ENCODE assay signal across 15 cellular contexts in the genomic region with DNA sequence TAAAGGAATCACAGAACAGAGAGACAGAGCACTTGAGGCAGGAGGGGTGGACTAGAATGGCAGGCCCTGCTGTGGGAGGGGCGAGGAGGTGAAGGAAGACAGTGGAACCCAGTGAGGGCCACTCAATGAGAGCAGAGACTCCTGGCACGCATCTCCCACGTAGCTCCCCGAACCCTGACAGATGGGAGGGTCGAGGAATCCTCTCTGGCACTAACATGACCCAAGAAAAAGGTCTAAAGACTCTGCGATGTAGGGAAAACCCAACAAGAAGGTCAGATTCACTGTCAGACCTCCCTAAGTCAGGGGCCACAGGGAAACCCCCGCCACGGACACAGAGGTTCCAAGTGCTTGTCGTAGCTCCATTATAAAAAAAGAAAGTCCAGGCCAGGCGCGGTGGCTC. TPM values are rescaled to one million over a fixed set of nuclear protein-coding genes. Genes with fewer than 3 reads are reported as not detected.
DNase-seq lines count a peak whose midpoint lies in the region; ATAC-seq and TF ChIP-seq lines count a peak whose summit lies in the region.
"Had no signal": no experiment of that assay in that cellular context is flagged by ENCODE, and none has a peak within 500 bp of the region (broad histone marks: within the 10 kb centered on the region; RNA-seq: fewer than 3 reads in every experiment).

No MANE protein-coding gene starts in this region.

- ATAC-seq in activated CD8-positive, alpha-beta memory T cell treated with anti-CD3 and anti-CD28 coated beads, Interleukin-2, amount 10 ng/mL, durations not matched to agents 7 days and 5 days = no peak
- no peak for ATAC-seq in GM21381 (IDR thresholded peaks at IDR 0.05; ENCODE audit: unreplicated experiment)
- ATAC-seq: HCT116 had no signal

- CTCF ChIA-PET in RWPE1 (lab: Yijun Ruan, JAX) = interaction anchor here (0.7 kb wide), 1 partner anchor 9 kb away, joined by 4 read pairs; no protein-coding TSS in a partner anchor
- CTCF ChIA-PET in activated CD8-positive, alpha-beta memory T cell treated with anti-CD3 and anti-CD28 coated beads, Interleukin-2, amount 10 ng/mL, durations not matched to agents 7 days and 5 days (lab: Charles Lee) = interaction anchor here (0.6 to 1.6 kb wide), 2 partner anchors 9 to 45 kb away, joined by 3 to 4 read pairs; no protein-coding TSS in a partner anchor

- intact Hi-C loops in lower leg skin (cut with DNase I; ENCODE audit: low total_unique reads) = no loop called here

- H3K36me3 Mint-ChIP-seq in activated CD8-positive, alpha-beta memory T cell treated with anti-CD3 and anti-CD28 coated beads, Interleukin-2, amount 10 ng/mL, durations not matched to agents 7 days and 5 days = peaks cover 19% of the 10 kb centered on the region

- H3K9ac ChIP-seq in BLaER1 treated with 17β-estradiol and CSF1 and Interleukin-3, amounts not matched to agents 10 nM and 100 nM = peak overlapping the region in 1 of 11 experiments; percentile 44; a peak in 2 of 22 replicates
- H3K9ac ChIP-seq in fibroblast of lung (ENCODE audit: insufficient read depth, low read length) (no peak overlapping the region), rectal smooth muscle tissue (ENCODE audit: low read length) (no peak overlapping the region)
- H3K9ac ChIP-seq: KMS-11 had no signal

- POLR2A ChIA-PET in RWPE1 (lab: Yijun Ruan, JAX; ENCODE audit: low non-redundant PET) = no interaction called here

- H3K4me3 ChIP-seq in BLaER1 treated with 17β-estradiol and CSF1 and Interleukin-3, amounts not matched to agents 10 nM and 100 nM = no peak overlapping the region
- H3K4me3 ChIP-seq in fibroblast of lung (replicated peaks in 1 of 4; ENCODE audit: control extremely low read depth in 1 of 4, insufficient read depth in 1 of 4, low read depth in 3 of 4, low read length in 4 of 4) = no peak overlapping the region
- H3K4me3 ChIP-seq in rectal smooth muscle tissue (ENCODE audit: low read length) = no peak overlapping the region
- no peak overlapping the region for H3K4me3 ChIP-seq in lower leg skin (ENCODE audit: low read depth, poor library complexity, severe bottlenecking)
- H3K4me3 ChIP-seq: left ventricle myocardium inferior had no signal

- peaks cover 6 to 100% (median 55%) of the 10 kb centered on the region in 10 experiments; a peak in 19 of 20 replicates for H3K4me1 ChIP-seq in BLaER1 treated with 17β-estradiol and CSF1 and Interleukin-3, amounts not matched to agents 10 nM and 100 nM
- H3K4me1 ChIP-seq in fibroblast of lung (ENCODE audit: control insufficient read depth, extremely low read depth, insufficient read depth, low read length) (peaks cover 30% of the 10 kb centered on the region), rectal smooth muscle tissue (ENCODE audit: control insufficient read depth, insufficient read depth, low read length) (peaks cover 33% of the 10 kb centered on the region)

- no peaks in the 10 kb centered on the region for H3K27me3 Mint-ChIP-seq in activated CD8-positive, alpha-beta memory T cell treated with anti-CD3 and anti-CD28 coated beads, Interleukin-2, amount 10 ng/mL, durations not matched to agents 7 days and 5 days

- TF ChIP-seq CTCF in RWPE1 (conservative IDR thresholded peaks at IDR 0.05; ENCODE audit: low read depth) (no peak), fibroblast of lung (conservative IDR thresholded peaks at IDR 0.05 in 1 of 2, IDR thresholded peaks at IDR 0.05 in 1 of 2; ENCODE audit: low read depth in 1 of 2, low read length in 2 of 2) (no peak), lower leg skin (IDR thresholded peaks at IDR 0.05) (no peak)

- peaks cover 0 to 98% (median 18%) of the 10 kb centered on the region in 11 experiments; a peak in 13 of 22 replicates for H4K20me1 ChIP-seq in BLaER1 treated with 17β-estradiol and CSF1 and Interleukin-3, amounts not matched to agents 10 nM and 100 nM
- no peaks in the 10 kb centered on the region for H4K20me1 ChIP-seq in fibroblast of lung (ENCODE audit: control insufficient read depth, extremely low read depth, insufficient read depth, low read length)

- peaks cover 49 to 89% (median 76%) of the 10 kb centered on the region in 11 experiments for H3K36me3 ChIP-seq in BLaER1 treated with 17β-estradiol and CSF1 and Interleukin-3, amounts not matched to agents 10 nM and 100 nM
- H3K36me3 ChIP-seq in fibroblast of lung (ENCODE audit: control insufficient read depth, insufficient read depth, low read length) (peaks cover 12% of the 10 kb centered on the region), rectal smooth muscle tissue (ENCODE audit: control insufficient read depth, insufficient read depth, low read length) (peaks cover 13% of the 10 kb centered on the region)

- no peak overlapping the region for H3K27ac Mint-ChIP-seq in activated CD8-positive, alpha-beta memory T cell treated with anti-CD3 and anti-CD28 coated beads, Interleukin-2, amount 10 ng/mL, durations not matched to agents 7 days and 5 days

- H3K4me2 ChIP-seq in BLaER1 treated with 17β-estradiol and CSF1 and Interleukin-3, amounts not matched to agents 10 nM and 100 nM = peak overlapping the region in 5 of 11 experiments; percentile 44 to 92 (median 84); a peak in 11 of 22 replicates
- H3K4me2 ChIP-seq in fibroblast of lung (ENCODE audit: extremely low read depth, insufficient read depth, low read length) = no peak overlapping the region
- H3K4me2 ChIP-seq: KMS-11 had no signal

- whole genome bisulfite sequencing in lower leg skin, 2 donors = 95 to 96% methylated on average over 11 of the region's 11 CpGs

- no peak overlapping the region for H2AFZ ChIP-seq in fibroblast of lung (ENCODE audit: low read length)

- peaks cover 82% of the 10 kb centered on the region for H3K79me2 ChIP-seq in fibroblast of lung (ENCODE audit: control insufficient read depth, insufficient read depth, low read length)

- no peaks in the 10 kb centered on the region for H3K9me3 Mint-ChIP-seq in activated CD8-positive, alpha-beta memory T cell treated with anti-CD3 and anti-CD28 coated beads, Interleukin-2, amount 10 ng/mL, durations not matched to agents 7 days and 5 days (ENCODE audit: low read depth)

- H3K9me3 ChIP-seq in BLaER1 treated with 17β-estradiol and CSF1 and Interleukin-3, amounts not matched to agents 10 nM and 100 nM (replicated peaks in 1 of 11) = peaks cover 0 to 9% (median 0%) of the 10 kb centered on the region in 11 experiments; a peak in 5 of 22 replicates
- H3K9me3 ChIP-seq in fibroblast of lung (ENCODE audit: control insufficient read depth, insufficient read depth, low read depth, low read length) = no peaks in the 10 kb centered on the region
- H3K9me3 ChIP-seq: left ventricle myocardium inferior had no signal

- H3K4me1 Mint-ChIP-seq in activated CD8-positive, alpha-beta memory T cell treated with anti-CD3 and anti-CD28 coated beads, Interleukin-2, amount 10 ng/mL, durations not matched to agents 7 days and 5 days = peaks cover 10% of the 10 kb centered on the region

- H3K4me3 Mint-ChIP-seq in activated CD8-positive, alpha-beta memory T cell treated with anti-CD3 and anti-CD28 coated beads, Interleukin-2, amount 10 ng/mL, durations not matched to agents 7 days and 5 days = no peak overlapping the region

- DNase-seq in RWPE1 (ENCODE audit: low spot score) (no peak), fibroblast of lung (ENCODE audit: low read depth in 2 of 2) (no peak), islet precursor cell (no peak), lower leg skin (ENCODE audit: low spot score in 2 of 2) (no peak)
- no peak for DNase-seq in activated CD8-positive, alpha-beta memory T cell treated with anti-CD3 and anti-CD28 coated beads, Interleukin-2, amount 10 ng/mL, durations not matched to agents 7 days and 5 days
- DNase-seq: cerebellar nuclear complex, hypothalamus, left ventricle myocardium inferior, NCI-H446 treated with DMSO at 0.1 percent for 48 hours, OCI-M1 had no signal

- no peak for TF ChIP-seq POLR2A in lower leg skin (IDR thresholded peaks at IDR 0.05)

- no peaks in the 10 kb centered on the region for H3K27me3 ChIP-seq in BLaER1 treated with 17β-estradiol and CSF1 and Interleukin-3, amounts not matched to agents 10 nM and 100 nM
- H3K27me3 ChIP-seq in fibroblast of lung (ENCODE audit: control insufficient read depth, insufficient read depth, low read length) (no peaks in the 10 kb centered on the region), rectal smooth muscle tissue (ENCODE audit: control insufficient read depth, insufficient read depth, low read length) (no peaks in the 10 kb centered on the region)

- peak overlapping the region in 10 of 11 experiments; percentile 41 to 89 (median 76); a peak in 18 of 22 replicates for H3K27ac ChIP-seq in BLaER1 treated with 17β-estradiol and CSF1 and Interleukin-3, amounts not matched to agents 10 nM and 100 nM
- H3K27ac ChIP-seq in RWPE1 (peak overlapping the region; percentile 99), fibroblast of lung (ENCODE audit: insufficient read depth, low read length) (peak overlapping the region; percentile 1), rectal smooth muscle tissue (ENCODE audit: low read depth, low read length) (peak overlapping the region; percentile 34)
- H3K27ac ChIP-seq: KMS-11, left ventricle myocardium inferior had no signal

RNA-seq across cellular contexts. Expression of a gene that starts 15.0 kb away (rescaled TPM):
- total RNA-seq in fibroblast of lung (88.6 and 135 TPM in 2 replicates), lower leg skin (10 to 100 TPM; 39.7 to 56.5 (median 47.3) TPM)
- polyA plus RNA-seq in fibroblast of lung = 86.2 and 96.4 TPM in 2 replicates
- polyA plus RNA-seq in fibroblast of lung (2012) = 65.1 and 75.5 TPM in 2 replicates
- polyA minus RNA-seq in fibroblast of lung (ENCODE audit: low replicate concordance) = 458 and 490 TPM in 2 replicates
- total RNA-seq in activated CD8-positive, alpha-beta memory T cell treated with anti-CD3 and anti-CD28 coated beads, Interleukin-2, amount 10 ng/mL, durations not matched to agents 7 days and 5 days = 10 to 100 TPM; 22.3 to 27.1 TPM

RNA-seq across cellular contexts. Expression of a gene that starts 31.2 kb away (rescaled TPM):
- 19.5 and 22.3 TPM in 2 replicates for total RNA-seq in fibroblast of lung
- polyA plus RNA-seq in fibroblast of lung = 11.7 and 13.8 TPM in 2 replicates
- 9.4 and 9.8 TPM in 2 replicates for polyA plus RNA-seq in fibroblast of lung (2012)
- 11.9 and 13.1 TPM in 2 replicates for polyA minus RNA-seq in fibroblast of lung (ENCODE audit: low replicate concordance)
- 1 to 10 TPM; 7.9 to 9.6 TPM for total RNA-seq in activated CD8-positive, alpha-beta memory T cell treated with anti-CD3 and anti-CD28 coated beads, Interleukin-2, amount 10 ng/mL, durations not matched to agents 7 days and 5 days
- total RNA-seq in lower leg skin = 10 to 100 TPM; 37.5 to 48.1 (median 39.2) TPM

Comparison
In these comparisons a context has a peak if more than half of its experiments do, and no peak if none do; other contexts are left out.
1. H3K27ac ChIP-seq: peak in every context shown above with its lines; median percentile 99 in RWPE1; 76 in BLaER1 treated with 17β-estradiol and CSF1 and Interleukin-3, amounts not matched to agents 10 nM and 100 nM; 34 in rectal smooth muscle tissue; 1 in fibroblast of lung.